ENCODE assay signal across 1 cellular context in genomic region chr9:126449725-126450443, GRCh38.
TF ChIP-seq lines count a peak whose summit lies in the region.

No MANE protein-coding gene starts in this region.

TF ChIP-seq in SK-N-SH treated with all-trans-retinoic acid at 6 μM for 48 hours, 23 proteins besides CTCF, POLR2A, EP300 and RAD21 (continued from another document):
- TF ChIP-seq TSHZ2 (CRISPR knock-in tag; IDR thresholded peaks at IDR 0.05) (no peak), RARB (CRISPR knock-in tag; IDR thresholded peaks at IDR 0.05) (no peak), GLIS3 (CRISPR knock-in tag; IDR thresholded peaks at IDR 0.05) (no peak), PATZ1 (CRISPR knock-in tag; IDR thresholded peaks at IDR 0.05; ENCODE audit: borderline replicate concordance) (no peak), BACH2 (CRISPR knock-in tag; IDR thresholded peaks at IDR 0.05; ENCODE audit: borderline replicate concordance) (no peak)
